12 cellular contexts compared by ENCODE assay signal in the genomic region with DNA sequence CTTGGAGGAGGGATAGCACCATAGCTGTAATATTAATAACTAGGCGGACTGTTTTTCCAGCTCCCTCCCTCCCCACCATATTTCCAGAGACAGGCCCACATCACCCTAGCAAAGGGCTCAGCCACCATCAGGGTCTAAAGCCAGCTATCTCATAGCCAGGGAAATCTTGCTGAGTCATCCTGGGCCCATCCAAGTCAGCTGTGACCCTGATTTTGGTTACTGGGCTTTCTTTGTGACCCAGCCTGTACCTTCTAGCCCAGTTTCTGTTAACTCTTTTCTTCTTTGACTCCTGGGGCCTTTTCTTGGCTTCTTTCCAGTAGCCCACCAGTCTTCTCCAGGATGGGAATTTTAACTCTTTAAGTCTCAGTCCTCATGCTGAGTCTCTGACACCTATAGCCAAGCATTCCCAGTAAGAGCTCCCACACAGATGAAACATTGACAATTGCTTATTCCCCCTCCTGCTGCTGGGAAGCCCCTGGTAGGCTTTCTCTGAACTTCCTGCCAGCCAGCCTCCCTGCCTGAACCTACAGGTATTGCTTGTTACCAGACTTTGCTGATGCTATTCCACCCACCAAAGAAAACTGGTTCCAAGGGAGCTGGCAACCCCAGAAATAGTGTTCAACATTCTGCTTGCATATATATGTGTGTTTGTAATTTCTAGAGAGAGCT. TPM values are rescaled to one million over a fixed set of nuclear protein-coding genes. Genes with fewer than 3 reads are reported as not detected.
A peak's percentile ranks its signal among the peaks of the same experiment; 100 is the strongest.
DNase-seq lines count a peak whose midpoint lies in the region; ATAC-seq and TF ChIP-seq lines count a peak whose summit lies in the region.
"Had no signal": no experiment of that assay in that cellular context is flagged by ENCODE, and none has a peak within 500 bp of the region (broad histone marks: within the 10 kb centered on the region; RNA-seq: fewer than 3 reads in every experiment).

No MANE protein-coding gene starts in this region.

- peak overlapping the region; percentile 24 to 69 for H3K27ac ChIP-seq in right atrium auricular region
- H3K27ac ChIP-seq: Peyer's patch had no signal

- no peak overlapping the region for H3K4me3 ChIP-seq in GM06990 (replicated peaks; ENCODE audit: low read depth, low read length)
- no peak overlapping the region for H3K4me3 ChIP-seq in right atrium auricular region
- H3K4me3 ChIP-seq: Peyer's patch had no signal

- no peaks in the 10 kb centered on the region for H3K36me3 ChIP-seq in GM06990 (ENCODE audit: control insufficient read depth, insufficient read depth, low read length)
- H3K36me3 ChIP-seq in right atrium auricular region: no peaks in the 10 kb centered on the region
- H3K36me3 ChIP-seq: Peyer's patch had no signal

- no peaks in the 10 kb centered on the region for H3K9me3 ChIP-seq in right atrium auricular region
- H3K9me3 ChIP-seq: Peyer's patch had no signal

- peaks cover 0 to 31% of the 10 kb centered on the region in 2 donors for H3K4me1 ChIP-seq in right atrium auricular region
- H3K4me1 ChIP-seq: Peyer's patch had no signal

- H3K27me3 ChIP-seq in GM06990 (replicated peaks; ENCODE audit: control insufficient read depth, insufficient read depth, low read length): no peaks in the 10 kb centered on the region
- H3K27me3 ChIP-seq in right atrium auricular region: no peaks in the 10 kb centered on the region
- H3K27me3 ChIP-seq: Peyer's patch had no signal

- ATAC-seq in GM21381 (IDR thresholded peaks at IDR 0.05; ENCODE audit: unreplicated experiment) (peak; percentile 70), HG03565 (IDR thresholded peaks at IDR 0.05; ENCODE audit: unreplicated experiment) (peak; percentile 55), GM21526 (IDR thresholded peaks at IDR 0.05; ENCODE audit: low FRiP score, unreplicated experiment) (no peak)

- TF ChIP-seq CTCF in GM06990 (IDR thresholded peaks at IDR 0.05; ENCODE audit: insufficient read depth, low read length, poor library complexity, severe bottlenecking) (no peak), right atrium auricular region (IDR thresholded peaks at IDR 0.05) (no peak)

- peak; percentile 21 for DNase-seq in GM06990 (ENCODE audit: extremely low read depth, insufficient read length)
- no peak for DNase-seq in right atrium auricular region (ENCODE audit: low spot score)
- no peak for DNase-seq in kidney tubule cell (ENCODE audit: low spot score)
- DNase-seq in A172 (ENCODE audit: low spot score): no peak
- no peak for DNase-seq in DMS153 treated with DMSO at 0.1 percent for 48 hours (lab: John Stamatoyannopoulos, UW; ENCODE audit: unreplicated experiment)
- DNase-seq: activated CD4-positive, alpha-beta T cell treated with anti-CD3 and anti-CD28 coated beads, Interleukin-2, amount 50 U/mL, for 1 hour; GOT3; Kasumi-1; Peyer's patch had no signal

RNA-seq across cellular contexts. Expression of a gene that starts 34.8 kb away (rescaled TPM):
- total RNA-seq in right atrium auricular region: 10 to 100 TPM; 23.0 to 34.3 TPM
- total RNA-seq in A172 (2014; rRNA removed; shearing (Covaris generic)): 28.5 and 32.3 TPM in 2 replicates

RNA-seq across cellular contexts. Expression of a gene that starts 46.5 kb away (rescaled TPM):
- total RNA-seq in right atrium auricular region: 1 to 10 TPM; 2.1 to 5.9 TPM
- total RNA-seq in A172 (2014; rRNA removed; shearing (Covaris generic)): 0.09 and 0.19 TPM in 2 replicates
